1 cellular context compared by ENCODE assay signal in the genomic region with DNA sequence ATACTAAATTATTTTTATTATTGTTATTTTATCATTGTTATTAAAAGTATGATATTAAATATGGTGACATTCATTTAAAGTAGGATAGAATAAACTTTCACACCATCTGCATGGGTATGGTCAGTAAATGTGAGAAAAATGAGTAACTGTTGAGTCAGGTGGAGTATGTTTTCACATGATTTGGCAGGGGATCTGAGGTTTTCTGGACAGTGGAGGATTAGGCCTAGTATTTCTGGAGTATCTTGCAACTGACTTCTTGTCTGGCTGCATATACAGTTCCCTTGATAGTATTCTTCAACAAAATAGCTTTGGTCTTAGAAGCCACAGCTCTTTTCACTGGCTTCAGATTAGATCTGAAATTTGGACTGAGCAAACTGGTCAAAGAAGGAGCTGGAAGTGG.
TF ChIP-seq lines count a peak whose summit lies in the region.

No MANE protein-coding gene starts in this region.

TF ChIP-seq in IMR-90, 13 proteins besides CTCF, POLR2A, EP300 and RAD21:
- TF ChIP-seq RCOR1 (IDR thresholded peaks at IDR 0.05; ENCODE audit: insufficient replicate concordance, low read length) (no peak), SMC3 (IDR thresholded peaks at IDR 0.05; ENCODE audit: low read depth, low read length) (no peak), BHLHE40 (IDR thresholded peaks at IDR 0.05; ENCODE audit: low read depth, low read length) (peak; percentile 86), CEBPB (IDR thresholded peaks at IDR 0.05; ENCODE audit: low read depth, low read length) (no peak), NFE2L2 (IDR thresholded peaks at IDR 0.05; ENCODE audit: low read depth, low read length) (no peak)
